8 cellular contexts compared by ENCODE assay signal in the genomic region with DNA sequence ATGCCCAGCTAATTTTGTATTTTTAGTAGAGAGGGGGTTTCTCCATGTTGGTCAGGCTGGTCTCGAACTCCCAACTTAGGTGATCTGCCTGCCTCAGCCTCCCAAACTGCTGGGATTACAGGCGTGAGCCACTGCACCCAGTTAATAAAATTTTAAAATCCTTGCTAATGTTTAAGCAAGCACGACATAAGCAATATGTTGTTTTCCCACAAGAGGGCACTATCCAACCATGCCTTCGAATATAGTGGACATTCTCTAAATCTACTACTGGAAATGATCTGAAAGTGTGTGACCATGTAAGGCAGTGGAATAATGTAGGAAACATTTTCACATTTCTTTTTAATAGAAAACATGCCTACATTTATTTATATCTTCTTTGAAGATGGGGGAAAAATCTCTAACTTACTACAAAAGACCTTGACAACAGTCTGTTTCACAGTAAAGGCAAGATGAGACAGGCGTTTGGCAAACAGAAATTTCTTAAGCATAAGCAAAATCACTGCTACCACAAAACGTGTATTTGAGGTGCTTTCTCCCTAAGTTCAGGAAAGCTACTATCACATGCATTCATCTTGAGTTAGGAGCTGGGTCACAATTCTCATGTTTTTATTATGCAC. TPM values are rescaled to one million over a fixed set of nuclear protein-coding genes. Genes with fewer than 3 reads are reported as not detected.
DNase-seq lines count a peak whose midpoint lies in the region; ATAC-seq, FAIRE-seq and TF ChIP-seq lines count a peak whose summit lies in the region.

No MANE protein-coding gene starts in this region.

- peak; percentile 85 for TF ChIP-seq CTCF in D721Med (IDR thresholded peaks at IDR 0.05; ENCODE audit: insufficient read depth, missing control alignments)
- TF ChIP-seq CTCF in RWPE2 (IDR thresholded peaks at IDR 0.05; ENCODE audit: poor library complexity, severe bottlenecking): peak; percentile 82
- peak; percentile 82 for TF ChIP-seq CTCF in upper lobe of right lung (IDR thresholded peaks at IDR 0.05)

- intact Hi-C loops in upper lobe of right lung (cut with DNase I): no loop called here

- no peak overlapping the region for H2BK15ac ChIP-seq in mesendoderm (replicated peaks; ENCODE audit: low read depth)

- H3K4me1 ChIP-seq in RWPE2 (ENCODE audit: insufficient read depth, poor library complexity, severe bottlenecking): peaks cover 15% of the 10 kb centered on the region
- H3K4me1 ChIP-seq in mesendoderm (ENCODE audit: control insufficient read depth, low read depth, low read length): peaks cover 2% of the 10 kb centered on the region
- peaks cover 12% of the 10 kb centered on the region for H3K4me1 ChIP-seq in upper lobe of right lung

- no peak overlapping the region for H3K4ac ChIP-seq in mesendoderm (ENCODE audit: low read depth, low read length)

- peak; percentile 69 for ATAC-seq in RWPE2 (ENCODE audit: low read depth)
- ATAC-seq in upper lobe of right lung: peak; percentile 88
- ATAC-seq in GM21526 (IDR thresholded peaks at IDR 0.05; ENCODE audit: low FRiP score, unreplicated experiment): no peak
- no peak for ATAC-seq in GM21390 (IDR thresholded peaks at IDR 0.05; ENCODE audit: unreplicated experiment)

- no peak overlapping the region for H2AK5ac ChIP-seq in mesendoderm (ENCODE audit: low read length)

- no peak overlapping the region for H2BK5ac ChIP-seq in mesendoderm (ENCODE audit: low read length)

- H3K36me3 ChIP-seq in RWPE2 (ENCODE audit: low read depth): peaks cover 57% of the 10 kb centered on the region
- H3K36me3 ChIP-seq in mesendoderm (ENCODE audit: control insufficient read depth, insufficient read depth, low read length): no peaks in the 10 kb centered on the region
- H3K36me3 ChIP-seq in upper lobe of right lung: peaks cover 26% of the 10 kb centered on the region

- H3K9me3 ChIP-seq in RWPE2 (ENCODE audit: severe bottlenecking) (no peaks in the 10 kb centered on the region), upper lobe of right lung (no peaks in the 10 kb centered on the region)

- peak overlapping the region; percentile 32 for H3K27ac ChIP-seq in RWPE2 (ENCODE audit: poor library complexity, severe bottlenecking)
- H3K27ac ChIP-seq in mesendoderm (ENCODE audit: low read depth, low read length): no peak overlapping the region
- no peak overlapping the region for H3K27ac ChIP-seq in upper lobe of right lung

- H3K79me2 ChIP-seq in mesendoderm (ENCODE audit: control insufficient read depth, insufficient read depth, low read length): peaks cover under 1% of the 10 kb centered on the region

- H3K23ac ChIP-seq in mesendoderm (ENCODE audit: low read length): no peak overlapping the region

- peaks cover 4% of the 10 kb centered on the region for H3K79me1 ChIP-seq in mesendoderm (ENCODE audit: low read length)

- FAIRE-seq in D721Med (lab: Jason Lieb, UNC) (no peak), HTR-8/SVneo (lab: Jason Lieb, UNC) (no peak), endometrium (lab: Jason Lieb, UNC) (peak; percentile 54)

- no peak overlapping the region for H3K18ac ChIP-seq in mesendoderm (ENCODE audit: low read length)

- DNase-seq in D721Med (ENCODE audit: insufficient read length, low spot score): no peak
- DNase-seq in HTR-8/SVneo (ENCODE audit: insufficient read length, low spot score): peak; percentile 31
- no peak for DNase-seq in RWPE2 (ENCODE audit: low spot score)
- DNase-seq in mesendoderm: peak; percentile 75
- no peak for DNase-seq in upper lobe of right lung

- no peak overlapping the region for H3K4me2 ChIP-seq in mesendoderm (ENCODE audit: low read length)

- no peak overlapping the region for H3K4me3 ChIP-seq in RWPE2 (ENCODE audit: severe bottlenecking)
- no peak overlapping the region for H3K4me3 ChIP-seq in mesendoderm (ENCODE audit: low read length)
- H3K4me3 ChIP-seq in upper lobe of right lung: no peak overlapping the region

- H4K8ac ChIP-seq in mesendoderm (ENCODE audit: low read depth, low read length): no peak overlapping the region

- H3K9ac ChIP-seq in mesendoderm (ENCODE audit: low read length): no peak overlapping the region

- H3K27me3 ChIP-seq in RWPE2 (ENCODE audit: insufficient read depth, poor library complexity, severe bottlenecking): no peaks in the 10 kb centered on the region
- H3K27me3 ChIP-seq in mesendoderm (ENCODE audit: insufficient read depth, low read length, poor library complexity): no peaks in the 10 kb centered on the region
- no peaks in the 10 kb centered on the region for H3K27me3 ChIP-seq in upper lobe of right lung

- no peak overlapping the region for H4K5ac ChIP-seq in mesendoderm (ENCODE audit: low read length)

- no peak overlapping the region for H2BK120ac ChIP-seq in mesendoderm (ENCODE audit: low read depth, low read length)

- WGBS in mesendoderm (ENCODE audit: extremely low coverage, insufficient coverage, low lambda C conversion rate): no CpG with 5 or more reads among the region's 6 CpGs

- H3K56ac ChIP-seq in mesendoderm (ENCODE audit: low read length): no peak overlapping the region

RNA-seq across cellular contexts. Expression of a gene that starts 38.2 kb away (rescaled TPM):
- 73.5 TPM for polyA plus RNA-seq in mesendoderm (2013, experiment 1 of 2)
- polyA plus RNA-seq in mesendoderm (2013, experiment 2 of 2): 74.5 TPM
- total RNA-seq in upper lobe of right lung: 73.8 TPM

Comparison
In these comparisons a context has a peak if more than half of its experiments do, and no peak if none do; other contexts are left out.
1. DNase-seq: peak in HTR-8/SVneo (single experiment) and mesendoderm (single experiment); none in D721Med (single experiment), RWPE2 (single experiment) and upper lobe of right lung (single experiment).
2. ATAC-seq: peak in RWPE2 (single experiment) and upper lobe of right lung (single experiment); none in GM21526 (single experiment) and GM21390 (single experiment).
3. Peak in every context shown above with its lines, with median percentiles within 50 percentile points of each other: CTCF ChIP-seq.